Comparison of ENCODE assay signal across 16 cellular contexts in the genomic region with DNA sequence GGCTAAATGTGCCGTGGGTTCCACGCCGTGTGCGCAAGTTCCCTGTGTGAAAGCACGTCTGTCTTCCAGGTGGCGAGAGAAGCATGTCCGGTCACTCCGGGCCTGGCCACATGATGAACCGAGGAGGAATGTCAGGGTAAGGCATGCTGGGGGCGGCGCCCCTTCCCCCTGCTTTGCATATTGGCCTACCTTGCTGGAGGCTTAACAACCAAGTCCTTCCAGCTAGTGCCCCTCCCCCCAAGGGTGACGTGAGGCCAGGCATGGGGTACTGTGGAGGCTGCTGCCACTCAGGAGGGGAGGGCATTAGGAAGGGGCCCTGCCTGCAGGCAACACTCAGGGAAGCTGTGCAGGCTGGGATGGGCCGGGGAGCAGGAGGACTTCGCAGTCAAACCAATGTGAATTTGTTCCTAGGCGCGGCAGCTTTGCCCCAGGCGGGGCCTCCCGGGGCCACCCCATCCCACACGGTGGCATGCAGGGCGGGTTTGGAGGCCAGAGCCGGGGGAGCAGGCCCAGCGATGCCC. TPM values are rescaled to one million over a fixed set of nuclear protein-coding genes. Genes with fewer than 3 reads are reported as not detected.
DNase-seq lines count a peak whose midpoint lies in the region; ATAC-seq and TF ChIP-seq lines count a peak whose summit lies in the region.
"Had no signal": no experiment of that assay in that cellular context is flagged by ENCODE, and none has a peak within 500 bp of the region (broad histone marks: within the 10 kb centered on the region; RNA-seq: fewer than 3 reads in every experiment).

No MANE protein-coding gene starts in this region.

- H3K36me3 Mint-ChIP-seq in stimulated activated effector memory CD8-positive, alpha-beta T cell treated with anti-CD3 and anti-CD28 coated beads, Interleukin-12 subunit alpha, Interleukin-12 subunit beta, amount 100 ng/mL, for 72 hours: peaks cover 99% of the 10 kb centered on the region

- no peak overlapping the region for H3K4me3 Mint-ChIP-seq in stimulated activated effector memory CD8-positive, alpha-beta T cell treated with anti-CD3 and anti-CD28 coated beads, Interleukin-12 subunit alpha, Interleukin-12 subunit beta, amount 100 ng/mL, for 72 hours
- H3K4me3 Mint-ChIP-seq: activated CD8-positive, alpha-beta T cell treated with anti-CD3 and anti-CD28 coated beads for 36 hours; memory B cell had no signal

- no peak overlapping the region for H3K27ac ChIP-seq in right atrium auricular region
- peak overlapping the region; percentile 71 for H3K27ac ChIP-seq in SK-N-MC
- H3K27ac ChIP-seq: PC-9 had no signal

- ATAC-seq in left ventricle myocardium superior (peak; percentile 12), GM18909 (IDR thresholded peaks at IDR 0.05; ENCODE audit: poor library complexity, unreplicated experiment) (no peak)
- ATAC-seq in stimulated activated effector memory CD8-positive, alpha-beta T cell treated with anti-CD3 and anti-CD28 coated beads, Interleukin-12 subunit alpha, Interleukin-12 subunit beta, amount 100 ng/mL, for 72 hours: no peak
- ATAC-seq: activated CD8-positive, alpha-beta T cell treated with anti-CD3 and anti-CD28 coated beads for 36 hours had no signal

- H3K27ac Mint-ChIP-seq in stimulated activated effector memory CD8-positive, alpha-beta T cell treated with anti-CD3 and anti-CD28 coated beads, Interleukin-12 subunit alpha, Interleukin-12 subunit beta, amount 100 ng/mL, for 72 hours: peak overlapping the region; percentile 61
- H3K27ac Mint-ChIP-seq: activated CD8-positive, alpha-beta T cell treated with anti-CD3 and anti-CD28 coated beads for 36 hours had no signal

- H3K4me3 ChIP-seq in right atrium auricular region (no peak overlapping the region), SK-N-MC (no peak overlapping the region), iPS-18c (ENCODE audit: insufficient read depth, low read depth, low read length) (peak overlapping the region; percentile 20; the same call in 1 of the 2 replicates)
- H3K4me3 ChIP-seq: MG63, PC-9 had no signal

- DNase-seq in left ventricle myocardium superior (no peak), right atrium auricular region (ENCODE audit: low spot score) (no peak), SK-N-MC (ENCODE audit: low read depth, low spot score) (no peak), NCI-H774 (lab: John Stamatoyannopoulos, UW) (no peak)
- DNase-seq in stimulated activated effector memory CD8-positive, alpha-beta T cell treated with anti-CD3 and anti-CD28 coated beads, Interleukin-12 subunit alpha, Interleukin-12 subunit beta, amount 100 ng/mL, for 72 hours (ENCODE audit: low spot score in 2 of 2): no peak
- no peak for DNase-seq in stimulated activated CD4-positive, alpha-beta T cell treated with anti-CD3 and anti-CD28 coated beads, Interleukin-4, amount 100 ng/mL, for 1 hour
- DNase-seq: activated CD8-positive, alpha-beta T cell treated with anti-CD3 and anti-CD28 coated beads for 36 hours; GOT3; MG63; NCI-H187 treated with DMSO at 0.1 percent for 48 hours; NCI-H510A; PC-9; right cardiac atrium had no signal

- H3K9ac ChIP-seq in SK-N-MC (ENCODE audit: insufficient read length): no peak overlapping the region

- no peaks in the 10 kb centered on the region for H3K9me3 ChIP-seq in right atrium auricular region
- no peaks in the 10 kb centered on the region for H3K9me3 ChIP-seq in SK-N-MC (ENCODE audit: low read depth, low read length)
- H3K9me3 ChIP-seq in iPS-18c (ENCODE audit: control insufficient read depth, insufficient read depth, low read length): no peaks in the 10 kb centered on the region
- H3K9me3 ChIP-seq: MG63 had no signal

- peaks cover 5% of the 10 kb centered on the region for H3K4me1 Mint-ChIP-seq in stimulated activated effector memory CD8-positive, alpha-beta T cell treated with anti-CD3 and anti-CD28 coated beads, Interleukin-12 subunit alpha, Interleukin-12 subunit beta, amount 100 ng/mL, for 72 hours
- H3K4me1 Mint-ChIP-seq: memory B cell had no signal

- TF ChIP-seq CTCF in right atrium auricular region (IDR thresholded peaks at IDR 0.05): no peak

- H3K36me3 ChIP-seq in right atrium auricular region (peaks cover 71% of the 10 kb centered on the region), SK-N-MC (ENCODE audit: insufficient read depth, low read length) (peaks cover 69% of the 10 kb centered on the region)

- H3K9me3 Mint-ChIP-seq in stimulated activated effector memory CD8-positive, alpha-beta T cell treated with anti-CD3 and anti-CD28 coated beads, Interleukin-12 subunit alpha, Interleukin-12 subunit beta, amount 100 ng/mL, for 72 hours: no peaks in the 10 kb centered on the region
- H3K9me3 Mint-ChIP-seq: activated CD8-positive, alpha-beta T cell treated with anti-CD3 and anti-CD28 coated beads for 36 hours; memory B cell had no signal

- no peaks in the 10 kb centered on the region for H3K4me1 ChIP-seq in right atrium auricular region

- intact Hi-C loops in left ventricle myocardium superior (cut with micrococcal nuclease): no loop called here

- H3K27me3 ChIP-seq in right atrium auricular region: no peaks in the 10 kb centered on the region
- H3K27me3 ChIP-seq: MG63 had no signal

RNA-seq across cellular contexts. Expression of a gene that starts 12.5 kb away (rescaled TPM):
- total RNA-seq in left ventricle myocardium superior (167 TPM), right atrium auricular region (10 to 100 TPM; 87.7 to 98.8 TPM)

RNA-seq across cellular contexts. Expression of a gene that starts 13.0 kb away (rescaled TPM):
- total RNA-seq in left ventricle myocardium superior (5.5 TPM), right atrium auricular region (10 to 100 TPM; 10.3 to 12.6 TPM)

RNA-seq across cellular contexts. Expression of a gene that starts 22.3 kb away (rescaled TPM):
- 401 TPM for total RNA-seq in left ventricle myocardium superior
- 100 to 1,000 TPM; 222 to 483 TPM for total RNA-seq in right atrium auricular region

RNA-seq across cellular contexts. Expression of a gene that starts 44.9 kb away (rescaled TPM):
- total RNA-seq in left ventricle myocardium superior: 66.6 TPM
- 10 to 100 TPM; 31.9 to 32.7 TPM for total RNA-seq in right atrium auricular region

RNA-seq across cellular contexts. Expression of a gene that starts 45.2 kb away (rescaled TPM):
- total RNA-seq in left ventricle myocardium superior: 45.9 TPM
- total RNA-seq in right atrium auricular region: 10 to 100 TPM; 16.1 to 26.6 TPM
